11 cellular contexts compared by ENCODE assay signal in genomic region chr1:39981957-39982356, GRCh38. TPM values are rescaled to one million over a fixed set of nuclear protein-coding genes. Genes with fewer than 3 reads are reported as not detected.
A peak's percentile ranks its signal among the peaks of the same experiment; 100 is the strongest.
DNase-seq lines count a peak whose midpoint lies in the region; ATAC-seq and TF ChIP-seq lines count a peak whose summit lies in the region.
"Had no signal": no experiment of that assay in that cellular context is flagged by ENCODE, and none has a peak within 500 bp of the region (broad histone marks: within the 10 kb centered on the region; RNA-seq: fewer than 3 reads in every experiment).

No MANE protein-coding gene starts in this region.

- POLR2A ChIA-PET in CD4-positive, alpha-beta memory T cell (lab: Charles Lee; ENCODE audit: partially characterized antibody), result no interaction called here

- no peaks in the 10 kb centered on the region for H3K27me3 ChIP-seq in brain microvascular endothelial cell (replicated peaks)
- no peaks in the 10 kb centered on the region for H3K27me3 ChIP-seq in CD4-positive, alpha-beta memory T cell (ENCODE audit: insufficient read depth, low read length)
- H3K27me3 ChIP-seq: BLaER1 had no signal

- H3K27me3 Mint-ChIP-seq in CD4-positive, alpha-beta memory T cell, result peaks cover 0 to 1% of the 10 kb centered on the region in 2 donors
- no peaks in the 10 kb centered on the region for H3K27me3 Mint-ChIP-seq in chondrocyte (ENCODE audit: low read depth)
- H3K27me3 Mint-ChIP-seq: memory B cell had no signal

- CTCF ChIA-PET in CD4-positive, alpha-beta memory T cell (lab: Charles Lee; ENCODE audit: partially characterized antibody), result interaction anchor here (0.8 to 3.7 kb wide), 3 partner anchors 9 to 164 kb away, joined by 3 to 14 read pairs (median 4); no protein-coding TSS in a partner anchor

- intact Hi-C loops in CD4-positive, alpha-beta memory T cell (cut with micrococcal nuclease), result no loop called here

- TF ChIP-seq CTCF in brain microvascular endothelial cell (IDR thresholded peaks at IDR 0.05; ENCODE audit: low read depth, low read length, missing control alignments) (no peak), chondrocyte (IDR thresholded peaks at IDR 0.05) (no peak)

- no peaks in the 10 kb centered on the region for H3K36me3 ChIP-seq in brain microvascular endothelial cell (replicated peaks)
- H3K36me3 ChIP-seq in CD4-positive, alpha-beta memory T cell (ENCODE audit: insufficient read depth, low read length), result no peaks in the 10 kb centered on the region
- H3K36me3 ChIP-seq: BLaER1 had no signal

- no peaks in the 10 kb centered on the region for H3K36me3 Mint-ChIP-seq in CD4-positive, alpha-beta memory T cell
- no peaks in the 10 kb centered on the region for H3K36me3 Mint-ChIP-seq in chondrocyte (ENCODE audit: low read depth)
- H3K36me3 Mint-ChIP-seq: memory B cell had no signal

- DNase-seq in AG08396 (ENCODE audit: low spot score) (peak; percentile 86), HT1080 (ENCODE audit: low read depth) (peak; percentile 92), brain microvascular endothelial cell (peak; percentile 86), kidney glomerular epithelial cell (lab: John Stamatoyannopoulos, UW) (peak; percentile 89), cerebellar nuclear complex (lab: John Stamatoyannopoulos, UW) (no peak), chondrocyte (ENCODE audit: low spot score) (no peak)
- DNase-seq in CD4-positive, alpha-beta memory T cell, result no peak
- DNase-seq: stimulated activated naive CD8-positive, alpha-beta T cell treated with anti-CD3 and anti-CD28 coated beads, Interleukin-15, Interleukin-2, amounts not matched to agents 100 U/mL and 50 U/mL, for 24 hours had no signal

- H3K9me3 ChIP-seq in CD4-positive, alpha-beta memory T cell (ENCODE audit: control insufficient read depth in 1 of 2, low read length in 2 of 2), result no peaks in the 10 kb centered on the region
- H3K9me3 ChIP-seq: BLaER1 had no signal

- no peak overlapping the region for H3K4me3 ChIP-seq in brain microvascular endothelial cell (ENCODE audit: low read depth, low read length)
- H3K4me3 ChIP-seq in CD4-positive, alpha-beta memory T cell (ENCODE audit: low read length in 2 of 2), result no peak overlapping the region
- H3K4me3 ChIP-seq: BLaER1 had no signal

- no peaks in the 10 kb centered on the region for H3K9me3 Mint-ChIP-seq in CD4-positive, alpha-beta memory T cell
- no peaks in the 10 kb centered on the region for H3K9me3 Mint-ChIP-seq in chondrocyte (ENCODE audit: low read depth)
- H3K9me3 Mint-ChIP-seq: memory B cell had no signal

- peaks cover 0 to 1% (median 0%) of the 10 kb centered on the region in 4 donors for H3K4me1 Mint-ChIP-seq in CD4-positive, alpha-beta memory T cell
- peaks cover 6% of the 10 kb centered on the region for H3K4me1 Mint-ChIP-seq in chondrocyte (ENCODE audit: low read depth)

- H3K27ac ChIP-seq in brain microvascular endothelial cell, result no peak overlapping the region
- H3K27ac ChIP-seq in CD4-positive, alpha-beta memory T cell (ENCODE audit: low read depth, low read length), result no peak overlapping the region
- H3K27ac ChIP-seq: BLaER1 had no signal

- no peaks in the 10 kb centered on the region for H3K4me1 ChIP-seq in CD4-positive, alpha-beta memory T cell (ENCODE audit: insufficient read depth, low read length)
- H3K4me1 ChIP-seq: BLaER1 had no signal

- peak overlapping the region in 1 of 7 donors; percentile 60 for H3K27ac Mint-ChIP-seq in CD4-positive, alpha-beta memory T cell
- no peak overlapping the region for H3K27ac Mint-ChIP-seq in chondrocyte (ENCODE audit: unreplicated experiment)
- H3K27ac Mint-ChIP-seq: memory B cell had no signal

- in situ Hi-C loops in brain microvascular endothelial cell (cut with HindIII; ENCODE audit: low pct_ligation_motif_present, low sequenced_read_pairs), result no loop called here

- no peak overlapping the region for H3K4me3 Mint-ChIP-seq in CD4-positive, alpha-beta memory T cell
- no peak overlapping the region for H3K4me3 Mint-ChIP-seq in chondrocyte (ENCODE audit: unreplicated experiment)
- H3K4me3 Mint-ChIP-seq: memory B cell had no signal

- no peak for ATAC-seq in GM19023 (IDR thresholded peaks at IDR 0.05; ENCODE audit: unreplicated experiment)
- ATAC-seq: stimulated activated naive CD8-positive, alpha-beta T cell treated with anti-CD3 and anti-CD28 coated beads, Interleukin-15, Interleukin-2, amounts not matched to agents 100 U/mL and 50 U/mL, for 24 hours had no signal

RNA-seq across cellular contexts. Expression of gene MFSD2A, which starts 27.0 kb away (rescaled TPM):
- 0.19 and 0.37 TPM in 2 replicates for total RNA-seq in HT1080 (2014; rRNA removed; shearing (Covaris generic))
- 0.09 TPM in 2 replicates for polyA plus RNA-seq in HT1080 (2015; cell fraction: cytosol; rRNA removed)
- 0.39 and 0.56 TPM in 2 replicates for polyA plus RNA-seq in HT1080 (2015; cell fraction: nucleus; rRNA removed)
- total RNA-seq in CD4-positive, alpha-beta memory T cell, result under 1 TPM; 0.38 to 0.42 TPM
- under 1 TPM; 0.44 to 0.70 TPM for polyA plus RNA-seq in CD4-positive, alpha-beta memory T cell
- 1.4 to 2.5 TPM (median 1.8 TPM) in 3 replicates for total RNA-seq in chondrocyte

RNA-seq across cellular contexts. Expression of gene CAP1, which starts 58.6 kb away (rescaled TPM):
- 537 and 558 TPM in 2 replicates for total RNA-seq in HT1080 (2014; rRNA removed; shearing (Covaris generic))
- polyA plus RNA-seq in HT1080 (2015; cell fraction: cytosol; rRNA removed), result 475 and 520 TPM in 2 replicates
- 689 and 698 TPM in 2 replicates for polyA plus RNA-seq in HT1080 (2015; cell fraction: nucleus; rRNA removed)
- 100 to 1,000 TPM; 285 to 305 TPM for total RNA-seq in CD4-positive, alpha-beta memory T cell
- polyA plus RNA-seq in CD4-positive, alpha-beta memory T cell, result 100 to 1,000 TPM; 629 to 725 TPM
- 415 to 576 TPM (median 558 TPM) in 3 replicates for total RNA-seq in chondrocyte

Comparison
In these comparisons a context has a peak if more than half of its experiments do, and no peak if none do; other contexts are left out.
1. DNase-seq: peak in AG08396 (single experiment), HT1080 (single experiment), brain microvascular endothelial cell (single experiment) and kidney glomerular epithelial cell (single experiment); none in cerebellar nuclear complex (0 of 2), CD4-positive, alpha-beta memory T cell (0 of 5) and chondrocyte (single experiment).